8 cellular contexts compared by ENCODE assay signal in the genomic region with DNA sequence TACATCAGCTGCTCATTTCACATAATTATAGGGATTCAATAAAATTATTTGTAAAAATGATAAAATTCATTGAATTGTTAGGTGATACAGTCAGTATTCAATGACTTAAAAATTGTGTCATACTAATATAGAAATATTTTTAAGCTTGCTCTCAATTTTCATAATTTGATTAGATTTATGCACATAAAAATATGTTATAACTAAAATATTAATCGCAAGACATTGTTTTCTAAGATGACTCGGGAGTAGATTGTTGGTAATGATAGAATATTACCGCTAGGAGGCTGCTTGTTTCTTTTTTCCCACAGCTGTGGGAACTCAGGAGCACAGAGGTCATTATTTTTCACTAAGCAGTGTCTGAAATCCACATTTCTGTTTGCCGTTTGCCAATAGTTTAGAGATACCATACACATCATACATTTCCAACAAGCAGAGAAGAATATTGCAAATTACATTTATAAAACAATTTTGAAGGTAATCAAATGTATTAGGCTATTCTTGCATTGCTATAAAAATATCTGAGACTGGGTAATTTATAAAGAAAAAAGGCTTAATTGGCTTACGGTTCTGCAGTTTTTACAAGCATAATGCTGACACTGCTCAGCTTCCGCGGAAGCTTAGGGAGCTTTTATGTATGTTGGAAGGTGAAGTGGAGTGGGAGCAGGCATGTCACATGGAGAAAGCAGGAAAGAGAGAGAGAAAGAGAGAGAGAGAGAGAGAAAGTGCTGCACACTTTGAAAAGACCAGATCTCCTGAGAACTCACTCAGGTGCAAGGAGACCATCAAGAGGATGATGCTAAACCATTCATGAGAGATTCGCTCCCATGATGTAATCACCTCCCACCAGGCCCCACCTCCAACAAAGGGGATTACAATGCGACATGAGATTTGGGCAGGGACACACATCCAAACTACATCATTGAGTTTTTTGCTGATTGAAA. TPM values are rescaled to one million over a fixed set of nuclear protein-coding genes. Genes with fewer than 3 reads are reported as not detected.
A peak's percentile ranks its signal among the peaks of the same experiment; 100 is the strongest.
DNase-seq lines count a peak whose midpoint lies in the region; FAIRE-seq and TF ChIP-seq lines count a peak whose summit lies in the region.

No MANE protein-coding gene starts in this region.

- no peaks in the 10 kb centered on the region for H4K20me1 ChIP-seq in smooth muscle cell (ENCODE audit: low read depth)

- WGBS in smooth muscle cell (ENCODE audit: low lambda C conversion rate): 55% methylated on average over 9 of the region's 9 CpGs

- no peaks in the 10 kb centered on the region for H3F3A ChIP-seq in smooth muscle cell (ENCODE audit: low read depth)

- TF ChIP-seq CTCF in LNCAP (IDR thresholded peaks at IDR 0.05): peak; percentile 44; the same call in 1 of the 2 replicates
- TF ChIP-seq CTCF in smooth muscle cell (IDR thresholded peaks at IDR 0.05; ENCODE audit: borderline replicate concordance, insufficient read depth, poor library complexity, severe bottlenecking): no peak

- H3K9ac ChIP-seq in smooth muscle cell (ENCODE audit: low read depth): no peak overlapping the region

- H3K27ac ChIP-seq in smooth muscle cell (ENCODE audit: low read depth): no peak overlapping the region

- no peaks in the 10 kb centered on the region for H3K36me3 ChIP-seq in smooth muscle cell (ENCODE audit: low read depth)

- H3K27me3 ChIP-seq in smooth muscle cell (ENCODE audit: low read depth): no peaks in the 10 kb centered on the region

- FAIRE-seq in TTC549 (lab: Jason Lieb, UNC) (peak; percentile 81), endometrium (lab: Jason Lieb, UNC) (peak; percentile 77)

- H3K4me3 ChIP-seq in smooth muscle cell: no peak overlapping the region

- peak; percentile 27 for DNase-seq in EH (ENCODE audit: low read depth)
- no peak for DNase-seq in smooth muscle cell (lab: John Stamatoyannopoulos, UW; ENCODE audit: unreplicated experiment)
- no peak for DNase-seq in COR-L47 (lab: John Stamatoyannopoulos, UW)
- DNase-seq in GDM1 (lab: John Stamatoyannopoulos, UW): no peak
- no peak for DNase-seq in NCI-H510A treated with DMSO at 0.1 percent for 48 hours (lab: John Stamatoyannopoulos, UW)

- no peaks in the 10 kb centered on the region for H3K9me3 ChIP-seq in smooth muscle cell (replicated peaks; ENCODE audit: low read depth)

- H2AFZ ChIP-seq in smooth muscle cell (ENCODE audit: low read depth): no peak overlapping the region

- H3K4me2 ChIP-seq in smooth muscle cell: peak overlapping the region; percentile 68

- no peaks in the 10 kb centered on the region for H3K79me2 ChIP-seq in smooth muscle cell (ENCODE audit: low read depth)

- no peaks in the 10 kb centered on the region for H3K4me1 ChIP-seq in smooth muscle cell (ENCODE audit: low read depth)

RNA-seq across cellular contexts. Expression of gene CD69, which starts 9.2 kb away (rescaled TPM):
- 0.13 TPM in 1 of 2 replicates, not detected in the other for total RNA-seq in smooth muscle cell
- polyA plus RNA-seq in smooth muscle cell: not detected in 2 replicates

RNA-seq across cellular contexts. Expression of gene CLECL1, which starts 18.6 kb away (rescaled TPM):
- not detected in 2 replicates for total RNA-seq in smooth muscle cell
- not detected in 2 replicates for polyA plus RNA-seq in smooth muscle cell
